ENCODE assay signal across 2 cellular contexts in the genomic region with DNA sequence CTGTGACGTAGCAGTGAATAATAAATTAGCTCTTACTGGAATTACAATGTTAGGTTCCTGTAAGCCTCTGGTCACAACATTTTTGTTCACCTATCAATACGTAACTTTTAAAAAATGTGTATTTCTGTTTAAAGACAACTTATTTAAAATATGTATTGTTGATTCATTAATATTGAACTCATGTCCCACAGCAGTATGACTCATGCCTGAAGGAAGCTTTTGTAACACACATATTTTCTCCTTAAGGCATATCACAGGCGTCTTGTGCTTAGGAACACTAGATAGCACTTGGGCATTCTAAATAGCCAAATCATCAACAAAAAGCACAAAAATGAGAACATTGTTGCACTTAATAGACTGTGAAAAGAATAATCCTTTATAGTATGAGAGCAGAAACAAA.
TF ChIP-seq lines count a peak whose summit lies in the region.

No MANE protein-coding gene starts in this region.

TF ChIP-seq in endothelial cell of umbilical vein, 7 proteins besides CTCF, POLR2A, EP300 and RAD21:
- TF ChIP-seq MYC (IDR thresholded peaks at IDR 0.05; ENCODE audit: low read depth, low read length) (no peak), FOS (IDR thresholded peaks at IDR 0.05; ENCODE audit: borderline replicate concordance, insufficient read depth, low read length) (peak; percentile 55), JUN (IDR thresholded peaks at IDR 0.05; ENCODE audit: borderline replicate concordance, insufficient read depth, insufficient read length, low read depth) (peak; percentile 30), EZH2 (IDR thresholded peaks at IDR 0.05; ENCODE audit: borderline replicate concordance, low read depth, low read length, severe bottlenecking) (no peak), POLR2AphosphoS5 (IDR thresholded peaks at IDR 0.05; ENCODE audit: insufficient read depth, low read depth, low read length) (no peak)

TF ChIP-seq in GM23338, 12 proteins besides CTCF, POLR2A, EP300 and RAD21:
- TF ChIP-seq POLR2AphosphoS5 (IDR thresholded peaks at IDR 0.05; ENCODE audit: low read depth) (no peak), EZH2phosphoT487 (IDR thresholded peaks at IDR 0.05; ENCODE audit: unreplicated experiment) (no peak), CREB1 (CRISPR knock-in tag; IDR thresholded peaks at IDR 0.05; ENCODE audit: low read depth) (no peak), EZH2 (IDR thresholded peaks at IDR 0.05; ENCODE audit: low read depth, unreplicated experiment) (no peak), NANOG (IDR thresholded peaks at IDR 0.05; ENCODE audit: borderline replicate concordance) (no peak), STAT1 (IDR thresholded peaks at IDR 0.05; ENCODE audit: unreplicated experiment) (no peak), ZNF331 (CRISPR knock-in tag; IDR thresholded peaks at IDR 0.05; ENCODE audit: low read depth) (no peak), ZNF114 (CRISPR knock-in tag; IDR thresholded peaks at IDR 0.05) (no peak), JUNB (IDR thresholded peaks at IDR 0.05; ENCODE audit: unreplicated experiment) (no peak)
- TF ChIP-seq, protein P1, sequence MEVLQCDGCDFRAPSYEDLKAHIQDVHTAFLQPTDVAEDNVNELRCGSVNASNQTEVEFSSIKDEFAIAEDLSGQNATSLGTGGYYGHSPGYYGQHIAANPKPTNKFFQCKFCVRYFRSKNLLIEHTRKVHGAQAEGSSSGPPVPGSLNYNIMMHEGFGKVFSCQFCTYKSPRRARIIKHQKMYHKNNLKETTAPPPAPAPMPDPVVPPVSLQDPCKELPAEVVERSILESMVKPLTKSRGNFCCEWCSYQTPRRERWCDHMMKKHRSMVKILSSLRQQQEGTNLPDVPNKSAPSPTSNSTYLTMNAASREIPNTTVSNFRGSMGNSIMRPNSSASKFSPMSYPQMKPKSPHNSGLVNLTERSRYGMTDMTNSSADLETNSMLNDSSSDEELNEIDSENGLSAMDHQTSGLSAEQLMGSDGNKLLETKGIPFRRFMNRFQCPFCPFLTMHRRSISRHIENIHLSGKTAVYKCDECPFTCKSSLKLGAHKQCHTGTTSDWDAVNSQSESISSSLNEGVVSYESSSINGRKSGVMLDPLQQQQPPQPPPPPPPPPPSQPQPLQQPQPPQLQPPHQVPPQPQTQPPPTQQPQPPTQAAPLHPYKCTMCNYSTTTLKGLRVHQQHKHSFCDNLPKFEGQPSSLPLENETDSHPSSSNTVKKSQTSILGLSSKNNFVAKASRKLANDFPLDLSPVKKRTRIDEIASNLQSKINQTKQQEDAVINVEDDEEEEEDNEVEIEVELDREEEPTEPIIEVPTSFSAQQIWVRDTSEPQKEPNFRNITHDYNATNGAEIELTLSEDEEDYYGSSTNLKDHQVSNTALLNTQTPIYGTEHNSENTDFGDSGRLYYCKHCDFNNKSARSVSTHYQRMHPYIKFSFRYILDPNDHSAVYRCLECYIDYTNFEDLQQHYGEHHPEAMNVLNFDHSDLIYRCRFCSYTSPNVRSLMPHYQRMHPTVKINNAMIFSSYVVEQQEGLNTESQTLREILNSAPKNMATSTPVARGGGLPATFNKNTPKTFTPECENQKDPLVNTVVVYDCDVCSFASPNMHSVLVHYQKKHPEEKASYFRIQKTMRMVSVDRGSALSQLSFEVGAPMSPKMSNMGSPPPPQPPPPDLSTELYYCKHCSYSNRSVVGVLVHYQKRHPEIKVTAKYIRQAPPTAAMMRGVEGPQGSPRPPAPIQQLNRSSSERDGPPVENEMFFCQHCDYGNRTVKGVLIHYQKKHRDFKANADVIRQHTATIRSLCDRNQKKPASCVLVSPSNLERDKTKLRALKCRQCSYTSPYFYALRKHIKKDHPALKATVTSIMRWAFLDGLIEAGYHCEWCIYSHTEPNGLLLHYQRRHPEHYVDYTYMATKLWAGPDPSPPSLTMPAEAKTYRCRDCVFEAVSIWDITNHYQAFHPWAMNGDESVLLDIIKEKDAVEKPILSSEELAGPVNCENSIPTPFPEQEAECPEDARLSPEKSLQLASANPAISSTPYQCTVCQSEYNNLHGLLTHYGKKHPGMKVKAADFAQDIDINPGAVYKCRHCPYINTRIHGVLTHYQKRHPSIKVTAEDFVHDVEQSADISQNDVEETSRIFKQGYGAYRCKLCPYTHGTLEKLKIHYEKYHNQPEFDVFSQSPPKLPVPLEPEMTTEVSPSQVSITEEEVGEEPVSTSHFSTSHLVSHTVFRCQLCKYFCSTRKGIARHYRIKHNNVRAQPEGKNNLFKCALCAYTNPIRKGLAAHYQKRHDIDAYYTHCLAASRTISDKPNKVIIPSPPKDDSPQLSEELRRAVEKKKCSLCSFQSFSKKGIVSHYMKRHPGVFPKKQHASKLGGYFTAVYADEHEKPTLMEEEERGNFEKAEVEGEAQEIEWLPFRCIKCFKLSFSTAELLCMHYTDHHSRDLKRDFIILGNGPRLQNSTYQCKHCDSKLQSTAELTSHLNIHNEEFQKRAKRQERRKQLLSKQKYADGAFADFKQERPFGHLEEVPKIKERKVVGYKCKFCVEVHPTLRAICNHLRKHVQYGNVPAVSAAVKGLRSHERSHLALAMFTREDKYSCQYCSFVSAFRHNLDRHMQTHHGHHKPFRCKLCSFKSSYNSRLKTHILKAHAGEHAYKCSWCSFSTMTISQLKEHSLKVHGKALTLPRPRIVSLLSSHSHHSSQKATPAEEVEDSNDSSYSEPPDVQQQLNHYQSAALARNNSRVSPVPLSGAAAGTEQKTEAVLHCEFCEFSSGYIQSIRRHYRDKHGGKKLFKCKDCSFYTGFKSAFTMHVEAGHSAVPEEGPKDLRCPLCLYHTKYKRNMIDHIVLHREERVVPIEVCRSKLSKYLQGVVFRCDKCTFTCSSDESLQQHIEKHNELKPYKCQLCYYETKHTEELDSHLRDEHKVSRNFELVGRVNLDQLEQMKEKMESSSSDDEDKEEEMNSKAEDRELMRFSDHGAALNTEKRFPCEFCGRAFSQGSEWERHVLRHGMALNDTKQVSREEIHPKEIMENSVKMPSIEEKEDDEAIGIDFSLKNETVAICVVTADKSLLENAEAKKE (CRISPR knock-in tag; IDR thresholded peaks at IDR 0.05) = no peak
- TF ChIP-seq, protein P2, sequence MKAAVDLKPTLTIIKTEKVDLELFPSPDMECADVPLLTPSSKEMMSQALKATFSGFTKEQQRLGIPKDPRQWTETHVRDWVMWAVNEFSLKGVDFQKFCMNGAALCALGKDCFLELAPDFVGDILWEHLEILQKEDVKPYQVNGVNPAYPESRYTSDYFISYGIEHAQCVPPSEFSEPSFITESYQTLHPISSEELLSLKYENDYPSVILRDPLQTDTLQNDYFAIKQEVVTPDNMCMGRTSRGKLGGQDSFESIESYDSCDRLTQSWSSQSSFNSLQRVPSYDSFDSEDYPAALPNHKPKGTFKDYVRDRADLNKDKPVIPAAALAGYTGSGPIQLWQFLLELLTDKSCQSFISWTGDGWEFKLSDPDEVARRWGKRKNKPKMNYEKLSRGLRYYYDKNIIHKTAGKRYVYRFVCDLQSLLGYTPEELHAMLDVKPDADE (IDR thresholded peaks at IDR 0.05) = no peak
- TF ChIP-seq, protein P3, sequence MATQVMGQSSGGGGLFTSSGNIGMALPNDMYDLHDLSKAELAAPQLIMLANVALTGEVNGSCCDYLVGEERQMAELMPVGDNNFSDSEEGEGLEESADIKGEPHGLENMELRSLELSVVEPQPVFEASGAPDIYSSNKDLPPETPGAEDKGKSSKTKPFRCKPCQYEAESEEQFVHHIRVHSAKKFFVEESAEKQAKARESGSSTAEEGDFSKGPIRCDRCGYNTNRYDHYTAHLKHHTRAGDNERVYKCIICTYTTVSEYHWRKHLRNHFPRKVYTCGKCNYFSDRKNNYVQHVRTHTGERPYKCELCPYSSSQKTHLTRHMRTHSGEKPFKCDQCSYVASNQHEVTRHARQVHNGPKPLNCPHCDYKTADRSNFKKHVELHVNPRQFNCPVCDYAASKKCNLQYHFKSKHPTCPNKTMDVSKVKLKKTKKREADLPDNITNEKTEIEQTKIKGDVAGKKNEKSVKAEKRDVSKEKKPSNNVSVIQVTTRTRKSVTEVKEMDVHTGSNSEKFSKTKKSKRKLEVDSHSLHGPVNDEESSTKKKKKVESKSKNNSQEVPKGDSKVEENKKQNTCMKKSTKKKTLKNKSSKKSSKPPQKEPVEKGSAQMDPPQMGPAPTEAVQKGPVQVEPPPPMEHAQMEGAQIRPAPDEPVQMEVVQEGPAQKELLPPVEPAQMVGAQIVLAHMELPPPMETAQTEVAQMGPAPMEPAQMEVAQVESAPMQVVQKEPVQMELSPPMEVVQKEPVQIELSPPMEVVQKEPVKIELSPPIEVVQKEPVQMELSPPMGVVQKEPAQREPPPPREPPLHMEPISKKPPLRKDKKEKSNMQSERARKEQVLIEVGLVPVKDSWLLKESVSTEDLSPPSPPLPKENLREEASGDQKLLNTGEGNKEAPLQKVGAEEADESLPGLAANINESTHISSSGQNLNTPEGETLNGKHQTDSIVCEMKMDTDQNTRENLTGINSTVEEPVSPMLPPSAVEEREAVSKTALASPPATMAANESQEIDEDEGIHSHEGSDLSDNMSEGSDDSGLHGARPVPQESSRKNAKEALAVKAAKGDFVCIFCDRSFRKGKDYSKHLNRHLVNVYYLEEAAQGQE (IDR thresholded peaks at IDR 0.05; ENCODE audit: unreplicated experiment) = no peak
